ENCODE assay signal across 23 cellular contexts in genomic region chr13:113845055-113845454, GRCh38. TPM values are rescaled to one million over a fixed set of nuclear protein-coding genes. Genes with fewer than 3 reads are reported as not detected.
DNase-seq lines count a peak whose midpoint lies in the region; ATAC-seq and TF ChIP-seq lines count a peak whose summit lies in the region.
"Had no signal": no experiment of that assay in that cellular context is flagged by ENCODE, and none has a peak within 500 bp of the region (broad histone marks: within the 10 kb centered on the region; RNA-seq: fewer than 3 reads in every experiment).

No MANE protein-coding gene starts in this region.

- peak; percentile 8 for DNase-seq in left ventricle myocardium inferior
- no peak for DNase-seq in right atrium auricular region (ENCODE audit: low spot score)
- DNase-seq in islet precursor cell: peak; percentile 50
- no peak for DNase-seq in osteoblast (ENCODE audit: insufficient read length, low spot score, missing footprints)
- no peak for DNase-seq in RKO (ENCODE audit: low spot score)
- no peak for DNase-seq in immature natural killer cell
- no peak for DNase-seq in dermis blood vessel endothelial cell
- DNase-seq: activated CD8-positive, alpha-beta T cell treated with anti-CD3 and anti-CD28 coated beads, Interleukin-2, amount 10 ng/mL, durations not matched to agents 7 days and 5 days; activated T-cell treated with anti-CD3 and anti-CD28 coated beads, Interleukin-2, amount 50 U/mL, for 1 hour; amniotic stem cell; DND-41; GM23248; NCI-H1105 treated with DMSO at 0.1 percent for 48 hours; Right ventricle myocardium superior; stimulated activated CD4-positive, alpha-beta T cell treated with anti-CD3 and anti-CD28 coated beads, Interleukin-4, amount 100 ng/mL, for 1 hour had no signal

- H3K4me3 ChIP-seq in left ventricle myocardium inferior: no peak overlapping the region
- no peak overlapping the region for H3K4me3 ChIP-seq in right atrium auricular region
- no peak overlapping the region for H3K4me3 ChIP-seq in osteoblast (ENCODE audit: insufficient read depth, low read length)
- H3K4me3 ChIP-seq: cardiac muscle cell, GM23248, skin epidermis had no signal

- TF ChIP-seq CTCF in left ventricle myocardium inferior (IDR thresholded peaks at IDR 0.05; ENCODE audit: borderline replicate concordance) (no peak), right atrium auricular region (IDR thresholded peaks at IDR 0.05) (no peak), osteoblast (IDR thresholded peaks at IDR 0.05; ENCODE audit: extremely low read depth, low read depth, low read length) (no peak)

- H3K27me3 Mint-ChIP-seq in immature natural killer cell (ENCODE audit: low read depth in 3 of 3): peaks cover 3 to 9% (median 6%) of the 10 kb centered on the region in 3 donors
- H3K27me3 Mint-ChIP-seq: B cell had no signal

- no peak overlapping the region for H3K4me2 ChIP-seq in osteoblast (ENCODE audit: insufficient read depth, low read length)

- peaks cover 92% of the 10 kb centered on the region for H4K20me1 ChIP-seq in osteoblast (ENCODE audit: insufficient read depth, low read length)

- ATAC-seq in HG03521 (IDR thresholded peaks at IDR 0.05; ENCODE audit: unreplicated experiment): no peak
- ATAC-seq: activated CD4-positive, CD25-positive, alpha-beta regulatory T cell treated with anti-CD3 and anti-CD28 coated beads, Interleukin-2, amount 50 U/mL, for 24 hours; activated CD8-positive, alpha-beta T cell treated with anti-CD3 and anti-CD28 coated beads, Interleukin-2, amount 10 ng/mL, durations not matched to agents 7 days and 5 days; naive thymus-derived CD8-positive, alpha-beta T cell had no signal

- H3K27ac Mint-ChIP-seq in immature natural killer cell: no peak overlapping the region
- H3K27ac Mint-ChIP-seq: B cell; stimulated activated naive CD8-positive, alpha-beta T cell treated with anti-CD3 and anti-CD28 coated beads, Interleukin-15, Interleukin-2, amounts not matched to agents 100 ng/mL and 50 ng/mL, for 24 hours had no signal

- peak overlapping the region; percentile 15 for H3K27ac ChIP-seq in left ventricle myocardium inferior (replicated peaks)
- no peak overlapping the region for H3K27ac ChIP-seq in right atrium auricular region
- H3K27ac ChIP-seq in osteoblast (ENCODE audit: low read depth, low read length): peak overlapping the region; percentile 32
- H3K27ac ChIP-seq: cardiac muscle cell, GM23248 had no signal

- H3K36me3 Mint-ChIP-seq in immature natural killer cell: no peaks in the 10 kb centered on the region
- H3K36me3 Mint-ChIP-seq: naive thymus-derived CD8-positive, alpha-beta T cell had no signal

- H3K9me3 Mint-ChIP-seq in immature natural killer cell: peaks cover 0 to 2% (median 0%) of the 10 kb centered on the region in 6 donors

- H3K27me3 ChIP-seq in left ventricle myocardium inferior (ENCODE audit: low read depth) (no peaks in the 10 kb centered on the region), right atrium auricular region (no peaks in the 10 kb centered on the region), osteoblast (ENCODE audit: insufficient read depth, low read length) (no peaks in the 10 kb centered on the region)
- H3K27me3 ChIP-seq: cardiac muscle cell had no signal

- H3K9me3 ChIP-seq in left ventricle myocardium inferior (replicated peaks) (no peaks in the 10 kb centered on the region), right atrium auricular region (no peaks in the 10 kb centered on the region), osteoblast (ENCODE audit: low read depth, low read length) (no peaks in the 10 kb centered on the region)
- H3K9me3 ChIP-seq: Caco-2 had no signal

- H3K36me3 ChIP-seq in left ventricle myocardium inferior (peaks cover 52% of the 10 kb centered on the region), right atrium auricular region (peaks cover 28% of the 10 kb centered on the region), osteoblast (ENCODE audit: insufficient read depth, low read length) (peaks cover 72% of the 10 kb centered on the region)
- H3K36me3 ChIP-seq: cardiac muscle cell had no signal

- intact Hi-C loops in left ventricle myocardium inferior (cut with micrococcal nuclease): no loop called here

- peaks cover 96% of the 10 kb centered on the region for H3K79me2 ChIP-seq in osteoblast (ENCODE audit: insufficient read depth, low read length)

- peaks cover 94% of the 10 kb centered on the region for H3K4me1 ChIP-seq in left ventricle myocardium inferior
- peaks cover 0 to 78% of the 10 kb centered on the region in 2 donors for H3K4me1 ChIP-seq in right atrium auricular region
- peaks cover 25% of the 10 kb centered on the region for H3K4me1 ChIP-seq in osteoblast (ENCODE audit: insufficient read depth, low read length)
- H3K4me1 ChIP-seq: Caco-2 had no signal

- peaks cover 40 to 49% of the 10 kb centered on the region in 2 donors for H3K4me1 Mint-ChIP-seq in immature natural killer cell

- no peak overlapping the region for H2AFZ ChIP-seq in osteoblast (ENCODE audit: low read length)
- H2AFZ ChIP-seq: GM23248 had no signal

- H3K4me3 Mint-ChIP-seq in immature natural killer cell: peak overlapping the region in 1 of 5 donors; percentile 46
- H3K4me3 Mint-ChIP-seq: B cell; stimulated activated naive CD8-positive, alpha-beta T cell treated with anti-CD3 and anti-CD28 coated beads, Interleukin-15, Interleukin-2, amounts not matched to agents 100 ng/mL and 50 ng/mL, for 24 hours had no signal

RNA-seq across cellular contexts. Expression of gene GAS6, which starts 18.8 kb away (rescaled TPM):
- total RNA-seq in left ventricle myocardium inferior (186 TPM), right atrium auricular region (100 to 1,000 TPM; 206 to 254 TPM), osteoblast (417 and 480 TPM in 2 replicates), dermis blood vessel endothelial cell (147 and 174 TPM in 2 replicates)
- polyA plus RNA-seq in immature natural killer cell: 1 to 10 TPM in 2 of 3 donors, not detected in 1; 1.0 to 1.2 TPM

Comparison
In these comparisons a context has a peak if more than half of its experiments do, and no peak if none do; other contexts are left out.
1. DNase-seq: peak in left ventricle myocardium inferior (single experiment) and islet precursor cell (single experiment); none in right atrium auricular region (single experiment), osteoblast (single experiment), RKO (single experiment), immature natural killer cell (0 of 3) and dermis blood vessel endothelial cell (single experiment).
2. H3K27ac ChIP-seq: peak in left ventricle myocardium inferior (single experiment) and osteoblast (single experiment); none in right atrium auricular region (0 of 2).